ENCODE assay signal across 11 cellular contexts in the genomic region with DNA sequence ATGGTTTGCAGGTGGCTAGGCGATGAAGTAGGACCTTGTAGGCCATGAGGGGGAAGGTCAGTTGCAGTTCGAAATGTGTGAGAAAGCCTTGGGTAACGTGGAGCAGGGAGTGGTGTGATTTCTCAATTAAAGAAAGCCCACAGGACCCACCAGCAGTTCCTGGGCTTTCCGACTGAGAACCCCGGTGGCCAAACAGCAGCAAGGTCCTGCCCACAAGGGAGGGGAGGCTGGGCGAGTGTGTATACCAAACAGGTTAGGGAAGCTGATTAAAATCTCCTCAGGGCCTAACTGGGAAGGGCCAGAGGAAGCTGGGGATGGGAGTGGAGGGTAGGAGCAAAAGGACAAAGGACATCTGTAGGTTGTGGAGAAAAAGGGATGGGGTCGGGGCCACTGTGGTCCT. TPM values are rescaled to one million over a fixed set of nuclear protein-coding genes. Genes with fewer than 3 reads are reported as not detected.
A peak's percentile ranks its signal among the peaks of the same experiment; 100 is the strongest.
DNase-seq lines count a peak whose midpoint lies in the region; ATAC-seq and TF ChIP-seq lines count a peak whose summit lies in the region.
"Had no signal": no experiment of that assay in that cellular context is flagged by ENCODE, and none has a peak within 500 bp of the region (broad histone marks: within the 10 kb centered on the region; RNA-seq: fewer than 3 reads in every experiment).

No MANE protein-coding gene starts in this region.

- H3K27me3 ChIP-seq in hepatocyte: no peaks in the 10 kb centered on the region
- H3K27me3 ChIP-seq: sigmoid colon had no signal

- H3K27ac Mint-ChIP-seq in activated T-cell treated with anti-CD3 and anti-CD28 coated beads, Interleukin-2, amount 50 U/mL, for 72 hours: peak overlapping the region; percentile 66

- H3K9me3 Mint-ChIP-seq in activated T-cell treated with anti-CD3 and anti-CD28 coated beads, Interleukin-2, amount 50 U/mL, for 72 hours: no peaks in the 10 kb centered on the region

- peaks cover 31% of the 10 kb centered on the region for H3K4me1 Mint-ChIP-seq in activated T-cell treated with anti-CD3 and anti-CD28 coated beads, Interleukin-2, amount 50 U/mL, for 72 hours (ENCODE audit: low read depth)

- no peaks in the 10 kb centered on the region for H3K27me3 Mint-ChIP-seq in activated T-cell treated with anti-CD3 and anti-CD28 coated beads, Interleukin-2, amount 50 U/mL, for 72 hours (ENCODE audit: low read depth)

- H4K20me1 ChIP-seq in hepatocyte (ENCODE audit: insufficient read depth, poor library complexity, severe bottlenecking): no peaks in the 10 kb centered on the region

- no peak for ATAC-seq in activated T-cell treated with anti-CD3 and anti-CD28 coated beads, Interleukin-2, amount 50 U/mL, for 72 hours (replicated peaks in 1 of 2)
- no peak for ATAC-seq in HG03045 (IDR thresholded peaks at IDR 0.05; ENCODE audit: unreplicated experiment)
- no peak for ATAC-seq in GM21515 (IDR thresholded peaks at IDR 0.05; ENCODE audit: unreplicated experiment)
- ATAC-seq: SK-N-SH treated with all-trans-retinoic acid at 6 μM for 48 hours had no signal

- H3K4me3 ChIP-seq in hepatocyte (no peak overlapping the region), foreskin fibroblast (ENCODE audit: low read depth in 1 of 2, low read length in 2 of 2) (no peak overlapping the region)
- H3K4me3 ChIP-seq: sigmoid colon had no signal

- H3K9me2 ChIP-seq in hepatocyte (replicated peaks; ENCODE audit: insufficient read depth): no peaks in the 10 kb centered on the region

- H3K4me3 Mint-ChIP-seq in activated T-cell treated with anti-CD3 and anti-CD28 coated beads, Interleukin-2, amount 50 U/mL, for 72 hours: peak overlapping the region in 1 of 2 donors; percentile 27

- no peaks in the 10 kb centered on the region for H3K4me1 ChIP-seq in hepatocyte (ENCODE audit: insufficient read depth)

- H3K27ac ChIP-seq in RWPE1 (peak overlapping the region; percentile 22), hepatocyte (no peak overlapping the region), substantia nigra (ENCODE audit: low read depth, low read length, poor library complexity, severe bottlenecking) (peak overlapping the region; percentile 49)

- H3K9me3 ChIP-seq in hepatocyte (ENCODE audit: low read depth): no peaks in the 10 kb centered on the region
- H3K9me3 ChIP-seq: sigmoid colon had no signal

- TF ChIP-seq CTCF in RWPE1 (conservative IDR thresholded peaks at IDR 0.05; ENCODE audit: low read depth): no peak
- TF ChIP-seq CTCF in hepatocyte (IDR thresholded peaks at IDR 0.05; ENCODE audit: poor library complexity): no peak
- TF ChIP-seq CTCF in foreskin fibroblast (IDR thresholded peaks at IDR 0.05; ENCODE audit: low read depth, low read length): no peak

- H3K36me3 ChIP-seq in hepatocyte (replicated peaks; ENCODE audit: insufficient read depth, low read depth): no peaks in the 10 kb centered on the region

- peaks cover 28% of the 10 kb centered on the region for H3K79me2 ChIP-seq in hepatocyte

- CTCF ChIA-PET in RWPE1 (lab: Yijun Ruan, JAX): no interaction called here

- peak overlapping the region; percentile 85 for H3K4me2 ChIP-seq in hepatocyte

- no peak overlapping the region for H2AFZ ChIP-seq in hepatocyte

- WGBS in hepatocyte (ENCODE audit: low lambda C conversion rate, missing lambda C conversion rate): 61% methylated on average over 7 of the region's 7 CpGs

- H3K36me3 Mint-ChIP-seq in activated T-cell treated with anti-CD3 and anti-CD28 coated beads, Interleukin-2, amount 50 U/mL, for 72 hours (ENCODE audit: insufficient read depth in 2 of 2): no peaks in the 10 kb centered on the region

- DNase-seq in activated T-cell treated with anti-CD3 and anti-CD28 coated beads, Interleukin-2, amount 50 U/mL, for 72 hours: no peak
- DNase-seq in activated T-cell treated with anti-CD3 and anti-CD28 coated beads, Interleukin-2, amount 50 U/mL, for 1 hour: no peak
- no peak for DNase-seq in RWPE1 (ENCODE audit: low spot score)
- no peak for DNase-seq in hepatocyte (ENCODE audit: low spot score)
- no peak for DNase-seq in substantia nigra (lab: John Stamatoyannopoulos, UW)
- DNase-seq in foreskin fibroblast: no peak
- DNase-seq: NCI-H1436, sigmoid colon had no signal

- POLR2A ChIA-PET in RWPE1 (lab: Yijun Ruan, JAX; ENCODE audit: low non-redundant PET): interaction anchor here (1.4 kb wide), 1 partner anchor 33 kb away, joined by 4 read pairs; a partner anchor contains a TSS

RNA-seq across cellular contexts. Expression of a gene that starts 2.4 kb away (rescaled TPM):
- total RNA-seq in activated T-cell treated with anti-CD3 and anti-CD28 coated beads, Interleukin-2, amount 50 U/mL, for 72 hours: 10 to 100 TPM; 37.0 to 38.7 TPM
- 116 and 131 TPM in 2 replicates for total RNA-seq in hepatocyte
- 265 and 268 TPM in 2 replicates for polyA plus RNA-seq in hepatocyte

RNA-seq across cellular contexts. Expression of a gene that starts 6.0 kb away (rescaled TPM):
- 100 to 1,000 TPM; 115 to 118 TPM for total RNA-seq in activated T-cell treated with anti-CD3 and anti-CD28 coated beads, Interleukin-2, amount 50 U/mL, for 72 hours
- total RNA-seq in hepatocyte: 82.7 and 101 TPM in 2 replicates
- polyA plus RNA-seq in hepatocyte: 102 and 132 TPM in 2 replicates

RNA-seq across cellular contexts. Expression of a gene that starts 13.0 kb away (rescaled TPM):
- total RNA-seq in activated T-cell treated with anti-CD3 and anti-CD28 coated beads, Interleukin-2, amount 50 U/mL, for 72 hours: 10 to 100 TPM; 49.6 to 56.6 TPM
- 52.1 and 65.9 TPM in 2 replicates for total RNA-seq in hepatocyte
- 147 and 178 TPM in 2 replicates for polyA plus RNA-seq in hepatocyte

RNA-seq across cellular contexts. Expression of a gene that starts 19.6 kb away (rescaled TPM):
- 100 to 1,000 TPM in 1 of 2 donors, 10 to 100 TPM in 1; 89.0 to 106 TPM for total RNA-seq in activated T-cell treated with anti-CD3 and anti-CD28 coated beads, Interleukin-2, amount 50 U/mL, for 72 hours
- total RNA-seq in hepatocyte: 25.0 and 26.7 TPM in 2 replicates
- polyA plus RNA-seq in hepatocyte: 41.3 and 69.6 TPM in 2 replicates

RNA-seq across cellular contexts. Expression of a gene that starts 21.9 kb away (rescaled TPM):
- total RNA-seq in activated T-cell treated with anti-CD3 and anti-CD28 coated beads, Interleukin-2, amount 50 U/mL, for 72 hours: 10 to 100 TPM in 1 of 2 donors, 1 to 10 TPM in 1; 9.3 to 11.4 TPM
- total RNA-seq in hepatocyte: 36.1 and 39.7 TPM in 2 replicates
- polyA plus RNA-seq in hepatocyte: 22.3 and 22.6 TPM in 2 replicates
